ENCODE assay signal across 13 cellular contexts in the genomic region with DNA sequence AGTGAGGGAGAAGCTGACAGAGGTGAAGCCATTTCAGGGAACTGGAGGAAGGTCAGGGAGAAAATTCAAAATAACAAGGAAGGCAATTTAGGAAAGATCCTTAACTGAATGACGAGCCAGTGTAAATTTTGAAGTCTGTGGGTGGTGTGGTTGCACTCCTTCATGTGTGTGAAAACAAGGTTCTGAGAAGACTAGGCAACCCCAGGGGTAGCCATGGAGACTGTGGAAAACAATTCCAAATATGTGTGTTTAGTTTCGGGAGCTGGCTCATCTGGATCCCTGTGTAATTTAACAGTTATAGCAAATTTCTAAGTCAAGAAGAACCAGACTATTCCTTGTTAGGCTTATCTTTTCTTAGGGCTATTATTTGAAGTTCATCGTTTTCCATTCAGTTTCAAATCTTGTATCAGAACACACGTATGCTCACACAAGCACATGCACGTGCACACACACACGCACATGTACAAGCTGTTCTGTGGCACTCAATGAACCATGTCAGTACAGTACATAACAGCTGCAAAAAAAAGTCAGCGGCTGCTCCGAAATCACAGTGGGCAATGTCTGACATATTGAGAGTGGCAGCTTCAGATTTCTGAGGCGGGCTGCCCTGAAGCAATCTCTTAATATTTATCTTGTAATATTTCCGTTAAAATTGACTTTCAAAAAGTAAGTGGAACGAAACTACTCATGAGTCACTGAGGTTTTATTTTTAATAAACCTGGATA.
DNase-seq lines count a peak whose midpoint lies in the region; ATAC-seq lines count a peak whose summit lies in the region.
"Had no signal": no experiment of that assay in that cellular context is flagged by ENCODE, and none has a peak within 500 bp of the region (broad histone marks: within the 10 kb centered on the region; RNA-seq: fewer than 3 reads in every experiment).

No MANE protein-coding gene starts in this region.

- no peak overlapping the region for H3K4me3 Mint-ChIP-seq in activated naive CD8-positive, alpha-beta T cell treated with anti-CD3 and anti-CD28 coated beads, Interleukin-2, amount 50 U/mL, for 24 hours
- H3K4me3 Mint-ChIP-seq: naive B cell had no signal

- ATAC-seq in activated naive CD8-positive, alpha-beta T cell treated with anti-CD3 and anti-CD28 coated beads, Interleukin-2, amount 50 U/mL, for 24 hours: no peak
- ATAC-seq in HG02938 (IDR thresholded peaks at IDR 0.05; ENCODE audit: unreplicated experiment) (no peak), HG03196 (IDR thresholded peaks at IDR 0.05; ENCODE audit: unreplicated experiment) (no peak)

- peaks cover 13% of the 10 kb centered on the region for H3K9me3 Mint-ChIP-seq in activated naive CD8-positive, alpha-beta T cell treated with anti-CD3 and anti-CD28 coated beads, Interleukin-2, amount 50 U/mL, for 24 hours

- peak; percentile 57 for DNase-seq in Daoy (ENCODE audit: low read depth)
- no peak for DNase-seq in activated naive CD8-positive, alpha-beta T cell treated with anti-CD3 and anti-CD28 coated beads, Interleukin-2, amount 50 U/mL, for 24 hours
- peak; percentile 47 for DNase-seq in iris pigment epithelial cell (ENCODE audit: low read depth)
- DNase-seq in renal cortical epithelial cell (ENCODE audit: low read depth): peak; percentile 50
- no peak for DNase-seq in RKO (ENCODE audit: low spot score)
- DNase-seq in MV-4-11 (lab: John Stamatoyannopoulos, UW): no peak
- DNase-seq: CD4-positive, CD25-positive, alpha-beta regulatory T cell; naive B cell; NCI-H1048; SHP77; stimulated activated CD4-positive, alpha-beta T cell treated with anti-CD3 and anti-CD28 coated beads, Interleukin-12 subunit alpha, Interleukin-12 subunit beta, amount 100 ng/mL, for 4 hours had no signal

- H3K27ac Mint-ChIP-seq in activated naive CD8-positive, alpha-beta T cell treated with anti-CD3 and anti-CD28 coated beads, Interleukin-2, amount 50 U/mL, for 24 hours: peak overlapping the region; percentile 18
- H3K27ac Mint-ChIP-seq: naive B cell had no signal

- peaks cover 3% of the 10 kb centered on the region for H3K27me3 Mint-ChIP-seq in activated naive CD8-positive, alpha-beta T cell treated with anti-CD3 and anti-CD28 coated beads, Interleukin-2, amount 50 U/mL, for 24 hours
- H3K27me3 Mint-ChIP-seq: CD4-positive, CD25-positive, alpha-beta regulatory T cell had no signal

- peaks cover 31% of the 10 kb centered on the region for H3K4me1 Mint-ChIP-seq in activated naive CD8-positive, alpha-beta T cell treated with anti-CD3 and anti-CD28 coated beads, Interleukin-2, amount 50 U/mL, for 24 hours
- H3K4me1 Mint-ChIP-seq: naive B cell had no signal

- no peaks in the 10 kb centered on the region for H3K36me3 Mint-ChIP-seq in activated naive CD8-positive, alpha-beta T cell treated with anti-CD3 and anti-CD28 coated beads, Interleukin-2, amount 50 U/mL, for 24 hours (ENCODE audit: low read depth)
- H3K36me3 Mint-ChIP-seq: CD4-positive, CD25-positive, alpha-beta regulatory T cell; naive B cell had no signal

Comparison
In these comparisons a context has a peak if more than half of its experiments do, and no peak if none do; other contexts are left out.
1. DNase-seq: peak in Daoy (single experiment), iris pigment epithelial cell (single experiment) and renal cortical epithelial cell (single experiment); none in activated naive CD8-positive, alpha-beta T cell treated with anti-CD3 and anti-CD28 coated beads, Interleukin-2, amount 50 U/mL, for 24 hours (single experiment), RKO (single experiment) and MV-4-11 (single experiment).